In genomic region chr9:108761530-108762347, GRCh38 we compare ENCODE assay signal across 1 cellular context.
TF ChIP-seq lines count a peak whose summit lies in the region.

No MANE protein-coding gene starts in this region.

TF ChIP-seq in HepG2, 621 proteins besides CTCF, POLR2A, EP300 and RAD21 (continued from another document):
- TF ChIP-seq ZNF407 (CRISPR knock-in tag; IDR thresholded peaks at IDR 0.05; ENCODE audit: not compliant biosample characterization) (no peak), DMTF1 (CRISPR knock-in tag; IDR thresholded peaks at IDR 0.05) (no peak), ADNP (CRISPR knock-in tag; IDR thresholded peaks at IDR 0.05) (no peak), STAT5B (CRISPR knock-in tag; IDR thresholded peaks at IDR 0.05) (no peak)
